In genomic region chr12:49809369-49810158, GRCh38 we compare ENCODE assay signal across 10 cellular contexts. TPM values are rescaled to one million over a fixed set of nuclear protein-coding genes. Genes with fewer than 3 reads are reported as not detected.
DNase-seq lines count a peak whose midpoint lies in the region; ATAC-seq, FAIRE-seq and TF ChIP-seq lines count a peak whose summit lies in the region.
"Had no signal": no experiment of that assay in that cellular context is flagged by ENCODE, and none has a peak within 500 bp of the region (broad histone marks: within the 10 kb centered on the region; RNA-seq: fewer than 3 reads in every experiment).

No MANE protein-coding gene starts in this region.

- peak overlapping the region; percentile 69 for H3K4me3 Mint-ChIP-seq in endothelial cell (ENCODE audit: unreplicated experiment)
- H3K4me3 Mint-ChIP-seq in activated naive CD8-positive, alpha-beta T cell treated with anti-CD3 and anti-CD28 coated beads for 36 hours = no peak overlapping the region

- ATAC-seq in thoracic aorta (ENCODE audit: insufficient number of reproducible peaks, low FRiP score, low read depth) = no peak

- H3K27me3 ChIP-seq in muscle layer of duodenum (ENCODE audit: low read depth, low read length) (no peaks in the 10 kb centered on the region), thoracic aorta (replicated peaks; ENCODE audit: insufficient read depth) (no peaks in the 10 kb centered on the region), small intestine (ENCODE audit: control insufficient read depth in 2 of 2, insufficient read depth in 2 of 2, low read length in 2 of 2) (no peaks in the 10 kb centered on the region)

- H3K27ac ChIP-seq in muscle layer of duodenum (ENCODE audit: low read length) = peak overlapping the region; percentile 43
- peak overlapping the region; percentile 80 to 91 for H3K27ac ChIP-seq in thoracic aorta
- H3K27ac ChIP-seq in small intestine (ENCODE audit: low read depth in 1 of 2, low read length in 1 of 2) = peak overlapping the region in 1 of 2 donors; percentile 57

- H3K36me3 ChIP-seq in muscle layer of duodenum (ENCODE audit: control insufficient read depth in 1 of 2, insufficient read depth in 2 of 2, low read length in 2 of 2) = peaks cover 0 to 13% of the 10 kb centered on the region in 2 donors
- H3K36me3 ChIP-seq in thoracic aorta = peaks cover 11% of the 10 kb centered on the region
- H3K36me3 ChIP-seq in small intestine (ENCODE audit: control insufficient read depth in 2 of 2, insufficient read depth in 2 of 2, low read length in 2 of 2) = no peaks in the 10 kb centered on the region

- TF ChIP-seq CTCF in endothelial cell (IDR thresholded peaks at IDR 0.05; ENCODE audit: unreplicated experiment) (no peak), thoracic aorta (IDR thresholded peaks at IDR 0.05) (no peak)

- H3K4me1 ChIP-seq in muscle layer of duodenum (ENCODE audit: control insufficient read depth in 1 of 2, insufficient read depth in 2 of 2, low read length in 2 of 2) = peaks cover 9 to 14% of the 10 kb centered on the region in 2 donors
- H3K4me1 ChIP-seq in thoracic aorta (ENCODE audit: control insufficient read depth in 1 of 2, low read depth in 2 of 2) = peaks cover 18 to 31% of the 10 kb centered on the region in 2 donors
- H3K4me1 ChIP-seq in small intestine (ENCODE audit: control insufficient read depth in 2 of 2, insufficient read depth in 1 of 2, low read depth in 1 of 2, low read length in 1 of 2) = no peaks in the 10 kb centered on the region

- peak overlapping the region; percentile 95 for H3K27ac Mint-ChIP-seq in endothelial cell (ENCODE audit: unreplicated experiment)
- H3K27ac Mint-ChIP-seq in activated naive CD8-positive, alpha-beta T cell treated with anti-CD3 and anti-CD28 coated beads for 36 hours = no peak overlapping the region

- H3K9me3 Mint-ChIP-seq in endothelial cell (ENCODE audit: unreplicated experiment) = no peaks in the 10 kb centered on the region
- H3K9me3 Mint-ChIP-seq in activated naive CD8-positive, alpha-beta T cell treated with anti-CD3 and anti-CD28 coated beads for 36 hours = no peaks in the 10 kb centered on the region

- H3K9me3 ChIP-seq in muscle layer of duodenum (ENCODE audit: control insufficient read depth in 1 of 2, low read length in 2 of 2) (no peaks in the 10 kb centered on the region), thoracic aorta (no peaks in the 10 kb centered on the region), small intestine (ENCODE audit: control insufficient read depth, low read depth) (no peaks in the 10 kb centered on the region)

- H3K27me3 Mint-ChIP-seq in endothelial cell (ENCODE audit: unreplicated experiment) = peaks cover 8% of the 10 kb centered on the region
- no peaks in the 10 kb centered on the region for H3K27me3 Mint-ChIP-seq in activated naive CD8-positive, alpha-beta T cell treated with anti-CD3 and anti-CD28 coated beads for 36 hours

- H3K36me3 Mint-ChIP-seq in endothelial cell (ENCODE audit: low read depth, unreplicated experiment) = peaks cover 17% of the 10 kb centered on the region
- H3K36me3 Mint-ChIP-seq in activated naive CD8-positive, alpha-beta T cell treated with anti-CD3 and anti-CD28 coated beads for 36 hours = no peaks in the 10 kb centered on the region

- H3K4me3 ChIP-seq in muscle layer of duodenum (ENCODE audit: low read depth in 1 of 2, low read length in 2 of 2) (peak overlapping the region in 1 of 2 donors; percentile 5), thoracic aorta (peak overlapping the region; percentile 46), small intestine (ENCODE audit: low read depth in 1 of 2, low read length in 2 of 2) (no peak overlapping the region)

- peaks cover 59% of the 10 kb centered on the region for H3K4me1 Mint-ChIP-seq in endothelial cell (ENCODE audit: unreplicated experiment)
- H3K4me1 Mint-ChIP-seq in activated naive CD8-positive, alpha-beta T cell treated with anti-CD3 and anti-CD28 coated beads for 36 hours = peaks cover 14% of the 10 kb centered on the region

- no peak for FAIRE-seq in small intestine (lab: Jason Lieb, UNC)
- FAIRE-seq: colon had no signal

- 52 to 75% (median 74%) methylated on average over 7 of the region's 7 CpGs for WGBS in small intestine, 3 donors

- DNase-seq in NCI-H524 (lab: John Stamatoyannopoulos, UW) = peak; percentile 76 to 89
- peak; percentile 27 for DNase-seq in endothelial cell (ENCODE audit: low spot score)
- no peak for DNase-seq in thoracic aorta (ENCODE audit: low spot score)
- no peak for DNase-seq in small intestine
- no peak for DNase-seq in NCI-H1092 (lab: John Stamatoyannopoulos, UW)
- no peak for DNase-seq in activated naive CD8-positive, alpha-beta T cell treated with anti-CD3 and anti-CD28 coated beads for 36 hours
- no peak for DNase-seq in HPDE6-E6E7 (ENCODE audit: extremely low spot score)
- DNase-seq: activated CD4-positive, alpha-beta T cell treated with anti-CD3 and anti-CD28 coated beads, Interleukin-2, amount 50 U/mL, for 4 hours had no signal

RNA-seq across cellular contexts. Expression of gene NCKAP5L, which starts 18.6 kb away (rescaled TPM):
- total RNA-seq in endothelial cell (ENCODE audit: unreplicated experiment) = 70.9 TPM
- total RNA-seq in thoracic aorta = 10 to 100 TPM; 34.9 to 38.0 TPM
- 1 to 10 TPM in 2 of 3 donors, under 1 TPM in 1; 0.45 to 4.7 (median 1.1) TPM for polyA plus RNA-seq in small intestine
- total RNA-seq in activated naive CD8-positive, alpha-beta T cell treated with anti-CD3 and anti-CD28 coated beads for 36 hours = 1 to 10 TPM; 7.9 to 8.9 TPM

RNA-seq across cellular contexts. Expression of gene BCDIN3D, which starts 33.3 kb away (rescaled TPM):
- total RNA-seq in endothelial cell (ENCODE audit: unreplicated experiment) (2.6 TPM), thoracic aorta (1 to 10 TPM; 1.6 to 2.7 TPM)
- polyA plus RNA-seq in small intestine = 1 to 10 TPM; 2.4 to 3.8 (median 2.5) TPM
- 1 to 10 TPM; 4.1 to 4.3 TPM for total RNA-seq in activated naive CD8-positive, alpha-beta T cell treated with anti-CD3 and anti-CD28 coated beads for 36 hours

Comparison
In these comparisons a context has a peak if more than half of its experiments do, and no peak if none do; other contexts are left out.
1. DNase-seq: peak in NCI-H524 (2 of 2) and endothelial cell (single experiment); none in thoracic aorta (single experiment), small intestine (single experiment), NCI-H1092 (single experiment), activated naive CD8-positive, alpha-beta T cell treated with anti-CD3 and anti-CD28 coated beads for 36 hours (single experiment) and HPDE6-E6E7 (single experiment).